In genomic region chr4:85681194-85681803, GRCh38 we compare ENCODE assay signal across 9 cellular contexts.
DNase-seq lines count a peak whose midpoint lies in the region; ATAC-seq and TF ChIP-seq lines count a peak whose summit lies in the region.
"Had no signal": no experiment of that assay in that cellular context is flagged by ENCODE, and none has a peak within 500 bp of the region (broad histone marks: within the 10 kb centered on the region; RNA-seq: fewer than 3 reads in every experiment).

No MANE protein-coding gene starts in this region.

- no peaks in the 10 kb centered on the region for H3K9me3 ChIP-seq in mesenchymal stem cell (ENCODE audit: control insufficient read depth, low read length)

- no peak overlapping the region for H2BK12ac ChIP-seq in mesenchymal stem cell (ENCODE audit: low read length in 2 of 2)

- H2AFZ ChIP-seq in mesenchymal stem cell (ENCODE audit: low read depth, low read length) = no peak overlapping the region

- no peak overlapping the region for H3K4ac ChIP-seq in mesenchymal stem cell (ENCODE audit: low read depth in 1 of 2, low read length in 2 of 2)

- H3K4me3 Mint-ChIP-seq in brain = peak overlapping the region in 2 of 5 experiments; percentile 11
- H3K4me3 Mint-ChIP-seq in stimulated activated effector memory CD8-positive, alpha-beta T cell treated with anti-CD3 and anti-CD28 coated beads, Interleukin-12 subunit alpha, Interleukin-12 subunit beta, amount 100 ng/mL, for 72 hours = no peak overlapping the region

- H3K36me3 ChIP-seq in mesenchymal stem cell (ENCODE audit: control insufficient read depth in 1 of 2, insufficient read depth in 2 of 2, low read depth in 1 of 2, low read length in 2 of 2) = peaks cover 0 to 4% of the 10 kb centered on the region in 2 experiments

- peaks cover 8% of the 10 kb centered on the region for H3K27me3 Mint-ChIP-seq in brain

- peak overlapping the region; percentile 81 for H3K9ac ChIP-seq in mesenchymal stem cell (ENCODE audit: low read length)

- no peak overlapping the region for H3K4me3 ChIP-seq in AG10803 (ENCODE audit: low read length)
- no peak overlapping the region for H3K4me3 ChIP-seq in mesenchymal stem cell (ENCODE audit: insufficient read depth in 1 of 2, low read depth in 1 of 2, low read length in 2 of 2)

- TF ChIP-seq CTCF in AG10803 (conservative IDR thresholded peaks at IDR 0.05; ENCODE audit: low read length) (no peak), brain (conservative IDR thresholded peaks at IDR 0.05) (no peak)

- H3K27me3 ChIP-seq in mesenchymal stem cell (ENCODE audit: control insufficient read depth in 1 of 2, insufficient read depth in 1 of 2, low read length in 2 of 2) = no peaks in the 10 kb centered on the region

- peaks cover 0 to 7% (median 0%) of the 10 kb centered on the region in 5 experiments for H3K9me3 Mint-ChIP-seq in brain
- peaks cover 5% of the 10 kb centered on the region for H3K9me3 Mint-ChIP-seq in stimulated activated effector memory CD8-positive, alpha-beta T cell treated with anti-CD3 and anti-CD28 coated beads, Interleukin-12 subunit alpha, Interleukin-12 subunit beta, amount 100 ng/mL, for 72 hours

- no peak overlapping the region for H2AK5ac ChIP-seq in mesenchymal stem cell (ENCODE audit: low read length, severe bottlenecking)

- DNase-seq in AG10803 (ENCODE audit: low read depth) (peak; percentile 99), HS-27A (ENCODE audit: low read depth) (peak; percentile 24), mesenchymal stem cell (peak; percentile 96), ACHN (no peak), NCI-H1694 (lab: John Stamatoyannopoulos, UW) (no peak)
- no peak for DNase-seq in activated CD4-positive, CD25-positive, alpha-beta regulatory T cell treated with anti-CD3 and anti-CD28 coated beads, Interleukin-2, amount 50 U/mL, for 72 hours
- no peak for DNase-seq in stimulated activated effector memory CD8-positive, alpha-beta T cell treated with anti-CD3 and anti-CD28 coated beads, Interleukin-12 subunit alpha, Interleukin-12 subunit beta, amount 100 ng/mL, for 72 hours (ENCODE audit: low spot score in 2 of 2)
- DNase-seq: mesendoderm had no signal

- no peaks in the 10 kb centered on the region for H3K79me1 ChIP-seq in mesenchymal stem cell (replicated peaks; ENCODE audit: low read length, poor library complexity, severe bottlenecking)

- no peaks in the 10 kb centered on the region for H3K36me3 Mint-ChIP-seq in brain
- no peaks in the 10 kb centered on the region for H3K36me3 Mint-ChIP-seq in stimulated activated effector memory CD8-positive, alpha-beta T cell treated with anti-CD3 and anti-CD28 coated beads, Interleukin-12 subunit alpha, Interleukin-12 subunit beta, amount 100 ng/mL, for 72 hours

- H3K27ac Mint-ChIP-seq in brain = peak overlapping the region in 3 of 5 experiments; percentile 11 to 93 (median 91)
- no peak overlapping the region for H3K27ac Mint-ChIP-seq in stimulated activated effector memory CD8-positive, alpha-beta T cell treated with anti-CD3 and anti-CD28 coated beads, Interleukin-12 subunit alpha, Interleukin-12 subunit beta, amount 100 ng/mL, for 72 hours

- H3K27ac ChIP-seq in mesenchymal stem cell (ENCODE audit: low read length, poor library complexity, severe bottlenecking) = no peak overlapping the region

- H4K8ac ChIP-seq in mesenchymal stem cell (ENCODE audit: low read length) = no peak overlapping the region

- WGBS in mesenchymal stem cell = 0% methylated on average over 1 of the region's 2 CpGs

- no peaks in the 10 kb centered on the region for H3K4me1 ChIP-seq in mesenchymal stem cell (ENCODE audit: control insufficient read depth, insufficient read depth, low read depth, low read length)

- H3K18ac ChIP-seq in mesenchymal stem cell (ENCODE audit: low read depth in 1 of 2, low read length in 2 of 2) = no peak overlapping the region

- in situ Hi-C loops in ACHN (cut with HindIII; ENCODE audit: low pct_ligation_motif_present, low pct_unique_long_range_greater_than_20kb, low sequenced_read_pairs) = no loop called here

- H3K4me2 ChIP-seq in mesenchymal stem cell (ENCODE audit: low read length, poor library complexity, severe bottlenecking) = no peak overlapping the region

- ATAC-seq in stimulated activated effector memory CD8-positive, alpha-beta T cell treated with anti-CD3 and anti-CD28 coated beads, Interleukin-12 subunit alpha, Interleukin-12 subunit beta, amount 100 ng/mL, for 72 hours = no peak

- no peak overlapping the region for H2BK120ac ChIP-seq in mesenchymal stem cell (ENCODE audit: low read depth, low read length)

- H2BK5ac ChIP-seq in mesenchymal stem cell (ENCODE audit: low read depth, low read length, poor library complexity, severe bottlenecking) = no peak overlapping the region

- H2BK15ac ChIP-seq in mesenchymal stem cell (ENCODE audit: low read depth, poor library complexity, severe bottlenecking) = no peak overlapping the region

- H3K4me1 Mint-ChIP-seq in brain = peaks cover 43% of the 10 kb centered on the region
- H3K4me1 Mint-ChIP-seq in stimulated activated effector memory CD8-positive, alpha-beta T cell treated with anti-CD3 and anti-CD28 coated beads, Interleukin-12 subunit alpha, Interleukin-12 subunit beta, amount 100 ng/mL, for 72 hours = no peaks in the 10 kb centered on the region

- H4K91ac ChIP-seq in mesenchymal stem cell (ENCODE audit: low read length) = no peak overlapping the region

- no peak overlapping the region for H3K23ac ChIP-seq in mesenchymal stem cell (ENCODE audit: low read length in 2 of 2)

- H3K14ac ChIP-seq in mesenchymal stem cell (ENCODE audit: low read length in 2 of 2) = no peak overlapping the region

Comparison
In these comparisons a context has a peak if more than half of its experiments do, and no peak if none do; other contexts are left out.
1. DNase-seq: peak in AG10803 (single experiment), HS-27A (single experiment) and mesenchymal stem cell (single experiment); none in activated CD4-positive, CD25-positive, alpha-beta regulatory T cell treated with anti-CD3 and anti-CD28 coated beads, Interleukin-2, amount 50 U/mL, for 72 hours (single experiment), ACHN (single experiment), stimulated activated effector memory CD8-positive, alpha-beta T cell treated with anti-CD3 and anti-CD28 coated beads, Interleukin-12 subunit alpha, Interleukin-12 subunit beta, amount 100 ng/mL, for 72 hours (0 of 2) and NCI-H1694 (single experiment).